10 cellular contexts compared by ENCODE assay signal in genomic region chr17:14307560-14308024, GRCh38. TPM values are rescaled to one million over a fixed set of nuclear protein-coding genes. Genes with fewer than 3 reads are reported as not detected.
DNase-seq lines count a peak whose midpoint lies in the region; ATAC-seq, FAIRE-seq and TF ChIP-seq lines count a peak whose summit lies in the region.
"Had no signal": no experiment of that assay in that cellular context is flagged by ENCODE, and none has a peak within 500 bp of the region (broad histone marks: within the 10 kb centered on the region; RNA-seq: fewer than 3 reads in every experiment).

No MANE protein-coding gene starts in this region.

- H3K27ac ChIP-seq in trophoblast cell (ENCODE audit: low read depth, low read length) (no peak overlapping the region), testis (no peak overlapping the region)
- H3K27ac ChIP-seq: parathyroid adenoma had no signal

- intact Hi-C loops in sciatic nerve (cut with DNase I), result no loop called here
- intact Hi-C loops in testis (cut with DNase I; ENCODE audit: low total_unique reads), result loop anchor here (10.0 kb wide), 1 partner anchor 713 kb away; no protein-coding TSS in a partner anchor

- TF ChIP-seq POLR2A in testis (IDR thresholded peaks at IDR 0.05), result no peak

- H4K12ac ChIP-seq in trophoblast cell (ENCODE audit: low read depth, low read length), result no peak overlapping the region

- peaks cover 0 to 2% of the 10 kb centered on the region in 2 experiments for H3K36me3 ChIP-seq in trophoblast cell (ENCODE audit: control insufficient read depth in 1 of 2, insufficient read depth in 2 of 2, low read length in 2 of 2)
- H3K36me3 ChIP-seq in testis (ENCODE audit: low read depth, missing control alignments), result no peaks in the 10 kb centered on the region

- H3K79me1 ChIP-seq in trophoblast cell (ENCODE audit: low read length), result peaks cover 9% of the 10 kb centered on the region

- no peak overlapping the region for H4K8ac ChIP-seq in trophoblast cell (ENCODE audit: low read depth, low read length)

- H2BK5ac ChIP-seq in trophoblast cell (ENCODE audit: low read depth, low read length, poor library complexity), result no peak overlapping the region

- H3K4me3 ChIP-seq in trophoblast cell (ENCODE audit: low read depth, low read length), result no peak overlapping the region
- H3K4me3 ChIP-seq in testis, result no peak overlapping the region

- H3K23ac ChIP-seq in trophoblast cell (ENCODE audit: low read length), result no peak overlapping the region

- WGBS in trophoblast cell (ENCODE audit: extremely low coverage, insufficient coverage, insufficient read length), result no CpG with 5 or more reads among the region's 5 CpGs
- 79 to 80% methylated on average over 5 of the region's 5 CpGs for WGBS in testis, 2 donors

- no peak overlapping the region for H3K14ac ChIP-seq in trophoblast cell (ENCODE audit: low read length)

- no peak overlapping the region for H3K9ac ChIP-seq in trophoblast cell (ENCODE audit: low read length)
- H3K9ac ChIP-seq: parathyroid adenoma had no signal

- peak; percentile 59 for DNase-seq in GM03348 (ENCODE audit: low spot score)
- DNase-seq in RPMI7951 (ENCODE audit: low read depth), result peak; percentile 45
- peak; percentile 80 for DNase-seq in fibroblast of gingiva (ENCODE audit: low read depth)
- DNase-seq in trophoblast cell, result peak; percentile 39 to 65
- no peak for DNase-seq in sciatic nerve (ENCODE audit: low spot score)
- DNase-seq in urothelium cell line (ENCODE audit: low spot score), result no peak
- no peak for DNase-seq in testis
- DNase-seq: dermis blood vessel endothelial cell, NCI-H1417 had no signal

- no peak overlapping the region for H3K4ac ChIP-seq in trophoblast cell (ENCODE audit: low read depth, low read length)

- peaks cover 5% of the 10 kb centered on the region for H3K79me2 ChIP-seq in trophoblast cell (ENCODE audit: control insufficient read depth, insufficient read depth, low read length, poor library complexity)
- H3K79me2 ChIP-seq: parathyroid adenoma had no signal

- H2BK120ac ChIP-seq in trophoblast cell (ENCODE audit: insufficient read depth, low read length, poor library complexity), result no peak overlapping the region

- H3K9me3 ChIP-seq in trophoblast cell (ENCODE audit: insufficient read depth, low read depth, low read length), result no peaks in the 10 kb centered on the region
- no peaks in the 10 kb centered on the region for H3K9me3 ChIP-seq in testis

- no peak overlapping the region for H2AFZ ChIP-seq in trophoblast cell (ENCODE audit: insufficient read depth, low read length, poor library complexity)
- H2AFZ ChIP-seq: parathyroid adenoma had no signal

- H3K27me3 ChIP-seq in trophoblast cell (ENCODE audit: insufficient read depth, low read length), result peaks cover 16% of the 10 kb centered on the region
- H3K27me3 ChIP-seq in testis, result no peaks in the 10 kb centered on the region

- no peak overlapping the region for H4K91ac ChIP-seq in trophoblast cell (ENCODE audit: low read depth, low read length)

- no peak for TF ChIP-seq CTCF in testis (IDR thresholded peaks at IDR 0.05)

- H3K4me1 ChIP-seq in trophoblast cell (ENCODE audit: control insufficient read depth in 1 of 2, insufficient read depth in 2 of 2, low read length in 2 of 2), result peaks cover 12 to 29% of the 10 kb centered on the region in 2 experiments
- H3K4me1 ChIP-seq in testis, result peaks cover 12% of the 10 kb centered on the region
- H3K4me1 ChIP-seq: parathyroid adenoma had no signal

- H3K4me2 ChIP-seq in trophoblast cell (ENCODE audit: low read length), result no peak overlapping the region

- ATAC-seq in sciatic nerve, result no peak

- no peak overlapping the region for H2AK5ac ChIP-seq in trophoblast cell (ENCODE audit: low read length)

- H3K18ac ChIP-seq in trophoblast cell (ENCODE audit: low read length), result no peak overlapping the region

- no peak overlapping the region for H2BK12ac ChIP-seq in trophoblast cell (ENCODE audit: low read length)

- FAIRE-seq in urothelium cell line (lab: Jason Lieb, UNC), result no peak

RNA-seq across cellular contexts. Expression of gene HS3ST3B1, which starts 6.7 kb away (rescaled TPM):
- 0.88 and 1.2 TPM in 2 replicates for total RNA-seq in RPMI7951 (2014; rRNA removed; shearing (Covaris generic))
- polyA plus RNA-seq in trophoblast cell (2013), result 8.0 and 9.1 TPM in 2 replicates
- total RNA-seq in sciatic nerve (1.2 TPM), testis (1 to 10 TPM; 1.5 to 1.9 TPM)
- polyA plus RNA-seq in testis (ENCODE audit: insufficient read depth, low read depth, low replicate concordance), result 2.1 TPM

Comparison
In these comparisons a context has a peak if more than half of its experiments do, and no peak if none do; other contexts are left out.
1. DNase-seq: peak in GM03348 (single experiment), RPMI7951 (single experiment), fibroblast of gingiva (single experiment) and trophoblast cell (2 of 2); none in sciatic nerve (single experiment), urothelium cell line (single experiment) and testis (single experiment).